1 cellular context compared by ENCODE assay signal in the genomic region with DNA sequence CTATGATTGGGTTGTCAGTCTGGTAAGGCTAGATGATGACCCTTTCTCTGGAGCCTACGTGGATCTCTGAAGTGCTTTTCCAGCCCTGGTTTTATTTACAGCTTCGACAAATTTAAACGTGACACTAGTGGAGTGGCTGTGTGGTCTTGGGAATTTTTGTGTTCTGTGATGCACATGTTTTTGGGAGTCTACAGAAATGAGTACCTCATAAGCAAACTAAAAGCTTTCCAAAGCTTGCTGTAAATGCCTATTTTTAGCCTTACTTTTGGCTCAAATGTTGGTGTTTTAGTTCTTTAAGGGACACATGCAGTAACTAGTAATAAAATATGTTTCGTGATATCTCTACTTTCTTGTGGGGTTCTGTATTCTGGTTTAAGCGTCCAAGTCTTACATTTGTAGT.
TF ChIP-seq lines count a peak whose summit lies in the region.

No MANE protein-coding gene starts in this region.

TF ChIP-seq in A549, 52 proteins besides CTCF, POLR2A, EP300 and RAD21 (continued from another document):
- TF ChIP-seq, protein P1, sequence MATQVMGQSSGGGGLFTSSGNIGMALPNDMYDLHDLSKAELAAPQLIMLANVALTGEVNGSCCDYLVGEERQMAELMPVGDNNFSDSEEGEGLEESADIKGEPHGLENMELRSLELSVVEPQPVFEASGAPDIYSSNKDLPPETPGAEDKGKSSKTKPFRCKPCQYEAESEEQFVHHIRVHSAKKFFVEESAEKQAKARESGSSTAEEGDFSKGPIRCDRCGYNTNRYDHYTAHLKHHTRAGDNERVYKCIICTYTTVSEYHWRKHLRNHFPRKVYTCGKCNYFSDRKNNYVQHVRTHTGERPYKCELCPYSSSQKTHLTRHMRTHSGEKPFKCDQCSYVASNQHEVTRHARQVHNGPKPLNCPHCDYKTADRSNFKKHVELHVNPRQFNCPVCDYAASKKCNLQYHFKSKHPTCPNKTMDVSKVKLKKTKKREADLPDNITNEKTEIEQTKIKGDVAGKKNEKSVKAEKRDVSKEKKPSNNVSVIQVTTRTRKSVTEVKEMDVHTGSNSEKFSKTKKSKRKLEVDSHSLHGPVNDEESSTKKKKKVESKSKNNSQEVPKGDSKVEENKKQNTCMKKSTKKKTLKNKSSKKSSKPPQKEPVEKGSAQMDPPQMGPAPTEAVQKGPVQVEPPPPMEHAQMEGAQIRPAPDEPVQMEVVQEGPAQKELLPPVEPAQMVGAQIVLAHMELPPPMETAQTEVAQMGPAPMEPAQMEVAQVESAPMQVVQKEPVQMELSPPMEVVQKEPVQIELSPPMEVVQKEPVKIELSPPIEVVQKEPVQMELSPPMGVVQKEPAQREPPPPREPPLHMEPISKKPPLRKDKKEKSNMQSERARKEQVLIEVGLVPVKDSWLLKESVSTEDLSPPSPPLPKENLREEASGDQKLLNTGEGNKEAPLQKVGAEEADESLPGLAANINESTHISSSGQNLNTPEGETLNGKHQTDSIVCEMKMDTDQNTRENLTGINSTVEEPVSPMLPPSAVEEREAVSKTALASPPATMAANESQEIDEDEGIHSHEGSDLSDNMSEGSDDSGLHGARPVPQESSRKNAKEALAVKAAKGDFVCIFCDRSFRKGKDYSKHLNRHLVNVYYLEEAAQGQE (IDR thresholded peaks at IDR 0.05): no peak
- TF ChIP-seq JUN (IDR thresholded peaks at IDR 0.05) (no peak), CBX8 (IDR thresholded peaks at IDR 0.05) (no peak)
